ENCODE assay signal across 13 cellular contexts in the genomic region with DNA sequence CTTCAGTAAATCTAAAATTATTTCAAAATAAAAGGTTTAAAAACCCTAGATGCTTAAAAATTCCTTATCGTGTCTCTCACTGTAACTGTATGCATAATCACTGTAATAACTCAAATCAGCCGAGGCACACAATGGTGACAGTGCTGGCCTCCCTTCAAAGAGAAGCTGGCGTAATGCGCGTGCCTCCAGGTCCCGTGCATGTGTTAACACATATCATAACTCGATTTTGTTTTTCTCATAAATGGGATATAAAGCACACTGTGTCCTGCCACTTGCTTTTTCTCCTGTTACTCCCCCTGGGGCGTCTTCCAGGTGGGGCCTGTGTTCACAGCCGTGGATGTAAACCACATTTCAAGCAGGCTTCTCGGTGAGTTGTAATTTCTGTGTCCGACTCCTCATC. TPM values are rescaled to one million over a fixed set of nuclear protein-coding genes. Genes with fewer than 3 reads are reported as not detected.
DNase-seq lines count a peak whose midpoint lies in the region; ATAC-seq and TF ChIP-seq lines count a peak whose summit lies in the region.
"Had no signal": no experiment of that assay in that cellular context is flagged by ENCODE, and none has a peak within 500 bp of the region (broad histone marks: within the 10 kb centered on the region; RNA-seq: fewer than 3 reads in every experiment).

No MANE protein-coding gene starts in this region.

- no peak overlapping the region for H3K4me3 Mint-ChIP-seq in activated CD8-positive, alpha-beta memory T cell treated with anti-CD3 and anti-CD28 coated beads, Interleukin-2, amount 10 ng/mL, durations not matched to agents 7 days and 5 days
- H3K4me3 Mint-ChIP-seq in neural crest cell = no peak overlapping the region
- H3K4me3 Mint-ChIP-seq: CD8-positive, alpha-beta T cell had no signal

- ATAC-seq in activated CD8-positive, alpha-beta memory T cell treated with anti-CD3 and anti-CD28 coated beads, Interleukin-2, amount 10 ng/mL, durations not matched to agents 7 days and 5 days = no peak
- ATAC-seq in esophagus mucosa = no peak
- ATAC-seq: CD8-positive, alpha-beta T cell had no signal

- H3K27me3 ChIP-seq in testis = no peaks in the 10 kb centered on the region
- H3K27me3 ChIP-seq: BLaER1 treated with 17β-estradiol and CSF1 and Interleukin-3, amounts not matched to agents 10 nM and 100 nM had no signal

- H3K4me1 ChIP-seq in testis = peaks cover 3% of the 10 kb centered on the region
- H3K4me1 ChIP-seq: HAP-1 had no signal

- H3K36me3 Mint-ChIP-seq in activated CD8-positive, alpha-beta memory T cell treated with anti-CD3 and anti-CD28 coated beads, Interleukin-2, amount 10 ng/mL, durations not matched to agents 7 days and 5 days = no peaks in the 10 kb centered on the region
- no peaks in the 10 kb centered on the region for H3K36me3 Mint-ChIP-seq in neural crest cell (ENCODE audit: low read depth)
- H3K36me3 Mint-ChIP-seq: CD8-positive, alpha-beta T cell had no signal

- TF ChIP-seq POLR2A in testis (IDR thresholded peaks at IDR 0.05) = no peak

- peak; percentile 35 for DNase-seq in activated CD8-positive, alpha-beta memory T cell treated with anti-CD3 and anti-CD28 coated beads for 24 hours
- DNase-seq in activated CD8-positive, alpha-beta memory T cell treated with anti-CD3 and anti-CD28 coated beads, Interleukin-2, amount 10 ng/mL, durations not matched to agents 7 days and 5 days = no peak
- DNase-seq in ecto neural progenitor cell (ENCODE audit: low spot score) (peak; percentile 29), neural crest cell (ENCODE audit: low read depth, low spot score) (no peak), testis (peak; percentile 12), DMS 273 (lab: John Stamatoyannopoulos, UW; ENCODE audit: unreplicated experiment) (no peak)
- no peak for DNase-seq in activated naive CD4-positive, alpha-beta T cell treated with anti-CD3 and anti-CD28 coated beads, Interleukin-2, amount 50 U/mL, for 16 hours
- DNase-seq: 8988T; CD8-positive, alpha-beta T cell; GM23248 had no signal

- WGBS in testis, 2 donors = 84 to 89% methylated on average over 11 of the region's 11 CpGs

- intact Hi-C loops in testis (cut with DNase I; ENCODE audit: low total_unique reads) = no loop called here

- H3K9me3 Mint-ChIP-seq in activated CD8-positive, alpha-beta memory T cell treated with anti-CD3 and anti-CD28 coated beads, Interleukin-2, amount 10 ng/mL, durations not matched to agents 7 days and 5 days (ENCODE audit: low read depth) = no peaks in the 10 kb centered on the region
- no peaks in the 10 kb centered on the region for H3K9me3 Mint-ChIP-seq in neural crest cell
- H3K9me3 Mint-ChIP-seq: CD8-positive, alpha-beta T cell had no signal

- TF ChIP-seq CTCF in neural crest cell (conservative IDR thresholded peaks at IDR 0.05) (no peak), testis (IDR thresholded peaks at IDR 0.05) (no peak)

- no peaks in the 10 kb centered on the region for H3K36me3 ChIP-seq in testis (ENCODE audit: low read depth, missing control alignments)
- H3K36me3 ChIP-seq: BLaER1 treated with 17β-estradiol and CSF1 and Interleukin-3, amounts not matched to agents 10 nM and 100 nM; HAP-1 had no signal

- H3K27ac ChIP-seq in testis = no peak overlapping the region
- H3K27ac ChIP-seq: BLaER1 treated with 17β-estradiol and CSF1 and Interleukin-3, amounts not matched to agents 10 nM and 100 nM; GM23248 had no signal

- no peak overlapping the region for H3K27ac Mint-ChIP-seq in activated CD8-positive, alpha-beta memory T cell treated with anti-CD3 and anti-CD28 coated beads, Interleukin-2, amount 10 ng/mL, durations not matched to agents 7 days and 5 days
- H3K27ac Mint-ChIP-seq in neural crest cell (ENCODE audit: unreplicated experiment) = peak overlapping the region; percentile 78
- H3K27ac Mint-ChIP-seq: CD8-positive, alpha-beta T cell had no signal

- CTCF ChIA-PET in activated CD8-positive, alpha-beta memory T cell treated with anti-CD3 and anti-CD28 coated beads, Interleukin-2, amount 10 ng/mL, durations not matched to agents 7 days and 5 days (lab: Charles Lee) = no interaction called here

- peaks cover 25% of the 10 kb centered on the region for H3K27me3 Mint-ChIP-seq in activated CD8-positive, alpha-beta memory T cell treated with anti-CD3 and anti-CD28 coated beads, Interleukin-2, amount 10 ng/mL, durations not matched to agents 7 days and 5 days
- H3K27me3 Mint-ChIP-seq in neural crest cell (ENCODE audit: low read depth) = no peaks in the 10 kb centered on the region

- H3K4me1 Mint-ChIP-seq in activated CD8-positive, alpha-beta memory T cell treated with anti-CD3 and anti-CD28 coated beads, Interleukin-2, amount 10 ng/mL, durations not matched to agents 7 days and 5 days = no peaks in the 10 kb centered on the region
- peaks cover 28% of the 10 kb centered on the region for H3K4me1 Mint-ChIP-seq in neural crest cell

- H3K9me3 ChIP-seq in testis = no peaks in the 10 kb centered on the region
- H3K9me3 ChIP-seq: BLaER1 treated with 17β-estradiol and CSF1 and Interleukin-3, amounts not matched to agents 10 nM and 100 nM; HAP-1 had no signal

- H3K4me3 ChIP-seq in testis = no peak overlapping the region
- H3K4me3 ChIP-seq: BLaER1 treated with 17β-estradiol and CSF1 and Interleukin-3, amounts not matched to agents 10 nM and 100 nM; GM23248; HAP-1 had no signal

RNA-seq across cellular contexts. Expression of a gene that starts 56.0 kb away (rescaled TPM):
- total RNA-seq in activated CD8-positive, alpha-beta memory T cell treated with anti-CD3 and anti-CD28 coated beads, Interleukin-2, amount 10 ng/mL, durations not matched to agents 7 days and 5 days = 10 to 100 TPM; 32.8 to 34.5 TPM
- total RNA-seq in neural crest cell (27.2 and 27.4 TPM in 2 replicates), testis (10 to 100 TPM; 55.7 to 59.3 TPM), esophagus mucosa (15.6 TPM)
- polyA plus RNA-seq in testis (ENCODE audit: insufficient read depth, low read depth, low replicate concordance) = 32.6 TPM

Comparison
In these comparisons a context has a peak if more than half of its experiments do, and no peak if none do; other contexts are left out.
1. DNase-seq: peak in activated CD8-positive, alpha-beta memory T cell treated with anti-CD3 and anti-CD28 coated beads for 24 hours (single experiment), ecto neural progenitor cell (single experiment) and testis (single experiment); none in activated CD8-positive, alpha-beta memory T cell treated with anti-CD3 and anti-CD28 coated beads, Interleukin-2, amount 10 ng/mL, durations not matched to agents 7 days and 5 days (single experiment), neural crest cell (single experiment), activated naive CD4-positive, alpha-beta T cell treated with anti-CD3 and anti-CD28 coated beads, Interleukin-2, amount 50 U/mL, for 16 hours (single experiment) and DMS 273 (single experiment).